22 cellular contexts compared by ENCODE assay signal in the genomic region with DNA sequence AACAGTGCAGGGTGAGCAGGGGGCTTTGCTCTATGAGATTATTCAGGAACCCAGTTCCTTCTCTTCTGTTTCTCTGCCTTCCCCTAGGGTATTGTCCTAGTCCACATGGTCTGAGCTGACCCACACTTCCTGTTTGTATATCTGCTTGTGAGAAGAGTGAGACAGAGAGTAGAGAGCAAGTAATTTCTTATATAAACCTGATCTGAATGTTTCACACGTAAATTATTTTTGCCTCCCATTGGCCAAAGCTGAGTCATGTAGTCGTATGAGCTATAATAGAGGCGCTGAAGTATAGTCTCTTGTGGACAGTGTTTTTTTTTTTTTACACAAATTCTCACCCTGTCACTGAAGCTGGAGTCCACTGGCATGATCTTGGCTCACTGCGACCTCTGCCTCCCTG.
"Had no signal": no experiment of that assay in that cellular context is flagged by ENCODE, and none has a peak within 500 bp of the region (broad histone marks: within the 10 kb centered on the region; RNA-seq: fewer than 3 reads in every experiment).

No MANE protein-coding gene starts in this region.

- H3K27ac ChIP-seq: foreskin keratinocyte, hepatocyte, left lung, spleen, thoracic aorta, upper lobe of left lung, VCaP had no signal

- DNase-seq: activated CD4-positive, alpha-beta T cell treated with anti-CD3 and anti-CD28 coated beads, Interleukin-2, amount 10 ng/mL, durations not matched to agents 24 days and 14 days; activated CD8-positive, alpha-beta memory T cell treated with anti-CD3 and anti-CD28 coated beads, Interleukin-2, amount 10 ng/mL, durations not matched to agents 7 days and 5 days; activated CD8-positive, alpha-beta T cell treated with anti-CD3 and anti-CD28 coated beads for 36 hours; activated gamma-delta T cell; activated naive CD4-positive, alpha-beta T cell treated with anti-CD3 and anti-CD28 coated beads, Interleukin-2, amount 50 U/mL, for 16 hours; activated T-cell treated with anti-CD3 and anti-CD28 coated beads for 4 hours; anterior cingulate cortex; central memory CD4-positive, alpha-beta T cell; effector memory CD4-positive, alpha-beta T cell; foreskin keratinocyte; kidney glomerular epithelial cell; left lung; naive thymus-derived CD4-positive, alpha-beta T cell; spleen; stimulated activated CD4-positive, alpha-beta T cell treated with anti-CD3 and anti-CD28 coated beads, Interleukin-4, amount 100 ng/mL, for 1 hour; stimulated activated naive CD4-positive, alpha-beta T cell treated with Interleukin-2 at 50 U/mL for 16 hours; upper lobe of left lung had no signal

- H3K27me3 ChIP-seq: foreskin keratinocyte, hepatocyte, left lung, upper lobe of left lung had no signal

- H3K9me3 ChIP-seq: left lung, spleen, thoracic aorta, upper lobe of left lung had no signal

- H3K4me1 ChIP-seq: foreskin keratinocyte, left lung, spleen, upper lobe of left lung had no signal

- ATAC-seq: activated CD4-positive, CD25-positive, alpha-beta regulatory T cell treated with anti-CD3 and anti-CD28 coated beads, Interleukin-2, amount 50 U/mL, for 24 hours; activated CD8-positive, alpha-beta memory T cell treated with anti-CD3 and anti-CD28 coated beads, Interleukin-2, amount 10 ng/mL, durations not matched to agents 7 days and 5 days; activated CD8-positive, alpha-beta T cell treated with anti-CD3 and anti-CD28 coated beads for 36 hours; foreskin keratinocyte; left lung; naive thymus-derived CD4-positive, alpha-beta T cell had no signal

- H3K4me3 ChIP-seq: hepatocyte, left lung, lung, spleen, thoracic aorta, upper lobe of left lung had no signal

- H3K36me3 ChIP-seq: left lung, spleen, thoracic aorta, upper lobe of left lung had no signal
